In the genomic region with DNA sequence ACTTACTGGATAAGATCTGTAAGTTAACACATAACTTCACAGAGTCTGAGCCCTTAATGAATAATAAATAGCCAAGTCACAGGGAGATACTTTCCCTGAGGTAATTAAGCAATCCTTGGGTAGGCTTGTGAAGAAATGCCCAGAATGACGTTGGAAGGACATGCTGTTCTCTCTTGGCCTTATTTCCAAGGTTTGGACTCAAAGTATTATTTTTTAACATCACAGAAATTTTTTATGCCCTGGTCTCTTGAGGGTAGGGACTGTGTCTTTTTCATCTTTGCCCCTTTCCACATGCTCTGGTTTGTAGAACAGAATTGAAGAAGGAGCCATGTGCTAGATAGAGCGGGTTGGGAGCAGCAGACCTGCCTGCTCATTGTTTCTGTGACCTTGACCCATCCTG, we compare ENCODE assay signal across 16 cellular contexts. TPM values are rescaled to one million over a fixed set of nuclear protein-coding genes. Genes with fewer than 3 reads are reported as not detected.
DNase-seq lines count a peak whose midpoint lies in the region; TF ChIP-seq lines count a peak whose summit lies in the region.
"Had no signal": no experiment of that assay in that cellular context is flagged by ENCODE, and none has a peak within 500 bp of the region (broad histone marks: within the 10 kb centered on the region; RNA-seq: fewer than 3 reads in every experiment).

No MANE protein-coding gene starts in this region.

- TF ChIP-seq CTCF in cardiac fibroblast (IDR thresholded peaks at IDR 0.05; ENCODE audit: low read depth, low read length) (no peak), fibroblast of pulmonary artery (IDR thresholded peaks at IDR 0.05; ENCODE audit: low read length, missing control alignments) (no peak), SK-N-SH (IDR thresholded peaks at IDR 0.05) (no peak)

- WGBS in SK-N-SH (ENCODE audit: low lambda C conversion rate), result 26% methylated on average over 2 of the region's 2 CpGs

- no peaks in the 10 kb centered on the region for H3K9me3 ChIP-seq in subcutaneous abdominal adipose tissue (ENCODE audit: control insufficient read depth in 5 of 5, low read length in 5 of 5)
- no peaks in the 10 kb centered on the region for H3K9me3 ChIP-seq in SK-N-SH
- H3K9me3 ChIP-seq: BE2C had no signal

- H3K4me3 Mint-ChIP-seq in activated T-helper 1 cell treated with anti-CD3 and anti-CD28 coated beads, Interleukin-12 subunit alpha, Interleukin-12 subunit beta, Interleukin-2, Interleukin-4 antibody, amounts not matched to agents 30 ng/mL and 10 ng/mL and 1 ng/mL, durations not matched to agents 14 hours and 24 hours and 36 hours, result no peak overlapping the region
- H3K4me3 Mint-ChIP-seq: CD8-positive, alpha-beta memory T cell had no signal

- no peaks in the 10 kb centered on the region for H4K20me1 ChIP-seq in SK-N-SH (ENCODE audit: insufficient read depth)

- TF ChIP-seq EP300 in SK-N-SH (IDR thresholded peaks at IDR 0.05; ENCODE audit: borderline replicate concordance in 1 of 2, low read depth in 1 of 2, low read length in 1 of 2), result no peak

- no peaks in the 10 kb centered on the region for H3F3A ChIP-seq in SK-N-SH (replicated peaks; ENCODE audit: insufficient read depth)

- peak overlapping the region; percentile 69 for H3K27ac ChIP-seq in subcutaneous abdominal adipose tissue (ENCODE audit: low read depth, low read length)
- H3K27ac ChIP-seq in SK-N-SH (ENCODE audit: low read depth in 2 of 2, low read length in 1 of 2), result no peak overlapping the region
- no peak overlapping the region for H3K27ac ChIP-seq in caudate nucleus (ENCODE audit: low read depth, low read length)
- H3K27ac ChIP-seq: PC-9 had no signal

- H3K4me3 ChIP-seq in cardiac fibroblast (replicated peaks in 1 of 2; ENCODE audit: low read depth in 2 of 2, low read length in 2 of 2) (no peak overlapping the region), fibroblast of pulmonary artery (replicated peaks; ENCODE audit: low read depth, low read length) (no peak overlapping the region), subcutaneous abdominal adipose tissue (ENCODE audit: low read depth in 1 of 5, low read length in 5 of 5) (no peak overlapping the region), SK-N-SH (ENCODE audit: low read depth in 2 of 2, low read length in 1 of 2) (no peak overlapping the region)
- H3K4me3 ChIP-seq: PC-9 had no signal

- H3K27ac Mint-ChIP-seq in activated T-helper 1 cell treated with anti-CD3 and anti-CD28 coated beads, Interleukin-12 subunit alpha, Interleukin-12 subunit beta, Interleukin-2, Interleukin-4 antibody, amounts not matched to agents 30 ng/mL and 10 ng/mL and 1 ng/mL, durations not matched to agents 14 hours and 24 hours and 36 hours, result no peak overlapping the region

- CTCF ChIA-PET in SK-N-SH (lab: Yijun Ruan, JAX), result interaction anchor here (4.4 to 8.2 kb wide), 2 partner anchors 12 to 36 kb away, joined by 26 to 41 read pairs; no protein-coding TSS in a partner anchor

- no peaks in the 10 kb centered on the region for H3K79me2 ChIP-seq in SK-N-SH (ENCODE audit: insufficient read depth)

- no peaks in the 10 kb centered on the region for H3K36me3 ChIP-seq in subcutaneous abdominal adipose tissue (ENCODE audit: control insufficient read depth in 5 of 5, insufficient read depth in 5 of 5, low read length in 5 of 5)
- no peaks in the 10 kb centered on the region for H3K36me3 ChIP-seq in SK-N-SH (replicated peaks in 1 of 2; ENCODE audit: control insufficient read depth in 1 of 2, insufficient read depth in 2 of 2, low read length in 1 of 2)
- H3K36me3 ChIP-seq: BE2C had no signal

- H3K9ac ChIP-seq in subcutaneous abdominal adipose tissue (ENCODE audit: low read length in 5 of 5) (peak overlapping the region in 1 of 5 donors; percentile 16), SK-N-SH (no peak overlapping the region)

- H3K27me3 Mint-ChIP-seq in activated T-helper 1 cell treated with anti-CD3 and anti-CD28 coated beads, Interleukin-12 subunit alpha, Interleukin-12 subunit beta, Interleukin-2, Interleukin-4 antibody, amounts not matched to agents 30 ng/mL and 10 ng/mL and 1 ng/mL, durations not matched to agents 14 hours and 24 hours and 36 hours (ENCODE audit: insufficient read depth), result peaks cover 5% of the 10 kb centered on the region

- H3K4me1 ChIP-seq in subcutaneous abdominal adipose tissue (ENCODE audit: control insufficient read depth in 5 of 5, insufficient read depth in 5 of 5, low read length in 5 of 5) (peaks cover 0 to 51% (median 35%) of the 10 kb centered on the region in 5 donors), SK-N-SH (ENCODE audit: control insufficient read depth in 1 of 2, insufficient read depth in 2 of 2, low read depth in 1 of 2, low read length in 1 of 2) (no peaks in the 10 kb centered on the region; a peak in 1 of 4 replicates)
- H3K4me1 ChIP-seq: BE2C had no signal

- POLR2A ChIA-PET in SK-N-SH (lab: Yijun Ruan, JAX), result no interaction called here

- H3K4me1 Mint-ChIP-seq in activated T-helper 1 cell treated with anti-CD3 and anti-CD28 coated beads, Interleukin-12 subunit alpha, Interleukin-12 subunit beta, Interleukin-2, Interleukin-4 antibody, amounts not matched to agents 30 ng/mL and 10 ng/mL and 1 ng/mL, durations not matched to agents 14 hours and 24 hours and 36 hours (ENCODE audit: low read depth), result peaks cover 7% of the 10 kb centered on the region
- H3K4me1 Mint-ChIP-seq: CD8-positive, alpha-beta memory T cell had no signal

- H3K36me3 Mint-ChIP-seq in activated T-helper 1 cell treated with anti-CD3 and anti-CD28 coated beads, Interleukin-12 subunit alpha, Interleukin-12 subunit beta, Interleukin-2, Interleukin-4 antibody, amounts not matched to agents 30 ng/mL and 10 ng/mL and 1 ng/mL, durations not matched to agents 14 hours and 24 hours and 36 hours (ENCODE audit: low read depth), result no peaks in the 10 kb centered on the region

- no peaks in the 10 kb centered on the region for H3K9me2 ChIP-seq in SK-N-SH

- no peak for TF ChIP-seq RAD21 in SK-N-SH (IDR thresholded peaks at IDR 0.05; ENCODE audit: low read length)

- intact Hi-C loops in activated T-helper 1 cell treated with anti-CD3 and anti-CD28 coated beads, Interleukin-12 subunit alpha, Interleukin-12 subunit beta, Interleukin-2, Interleukin-4 antibody, amounts not matched to agents 30 ng/mL and 10 ng/mL and 1 ng/mL, durations not matched to agents 14 hours and 24 hours and 36 hours (cut with micrococcal nuclease), result no loop called here

- H2AFZ ChIP-seq in SK-N-SH (ENCODE audit: low read depth), result no peak overlapping the region
- H2AFZ ChIP-seq: PC-9 had no signal

- H3K27me3 ChIP-seq in subcutaneous abdominal adipose tissue (ENCODE audit: control insufficient read depth in 5 of 5, insufficient read depth in 4 of 5, low read length in 5 of 5), result no peaks in the 10 kb centered on the region
- peaks cover 14% of the 10 kb centered on the region; the same call in 1 of the 2 replicates for H3K27me3 ChIP-seq in SK-N-SH (ENCODE audit: insufficient read depth)

- no peaks in the 10 kb centered on the region for H3K9me3 Mint-ChIP-seq in activated T-helper 1 cell treated with anti-CD3 and anti-CD28 coated beads, Interleukin-12 subunit alpha, Interleukin-12 subunit beta, Interleukin-2, Interleukin-4 antibody, amounts not matched to agents 30 ng/mL and 10 ng/mL and 1 ng/mL, durations not matched to agents 14 hours and 24 hours and 36 hours
- H3K9me3 Mint-ChIP-seq: CD8-positive, alpha-beta memory T cell had no signal

- H3K4me2 ChIP-seq in SK-N-SH, result no peak overlapping the region
- H3K4me2 ChIP-seq: PC-9 had no signal

- DNase-seq in cardiac fibroblast (ENCODE audit: low read depth in 2 of 2) (peak; percentile 40 to 49), fibroblast of pulmonary artery (ENCODE audit: low read depth) (peak; percentile 26), iris pigment epithelial cell (ENCODE audit: low read depth) (peak; percentile 53), SK-N-SH (no peak), NCI-H510A treated with DMSO at 0.1 percent for 48 hours (lab: John Stamatoyannopoulos, UW) (no peak), caudate nucleus (lab: John Stamatoyannopoulos, UW) (no peak)
- DNase-seq in activated T-helper 1 cell treated with anti-CD3 and anti-CD28 coated beads, Interleukin-12 subunit alpha, Interleukin-12 subunit beta, Interleukin-2, Interleukin-4 antibody, amounts not matched to agents 30 ng/mL and 10 ng/mL and 1 ng/mL, durations not matched to agents 14 hours and 24 hours and 36 hours (ENCODE audit: low spot score), result no peak
- DNase-seq: BE2C; CD8-positive, alpha-beta memory T cell; DMS 273 treated with DMSO at 0.1 percent for 48 hours; NCI-H1048; NCI-H2107; NCI-H345; PC-9 had no signal

TF ChIP-seq in SK-N-SH, 30 proteins besides CTCF, POLR2A, EP300 and RAD21 (continues in another document):
- TF ChIP-seq FOXM1 (IDR thresholded peaks at IDR 0.05; ENCODE audit: low read depth), result no peak
- TF ChIP-seq TAF1 (IDR thresholded peaks at IDR 0.05; ENCODE audit: borderline replicate concordance, low read depth, low read length), result no peak
- no peak for TF ChIP-seq RFX5 (IDR thresholded peaks at IDR 0.05; ENCODE audit: low read length)
- TF ChIP-seq SMC3 (IDR thresholded peaks at IDR 0.05; ENCODE audit: low read depth, low read length), result no peak
- no peak for TF ChIP-seq RCOR1 (IDR thresholded peaks at IDR 0.05; ENCODE audit: low read length)
- no peak for TF ChIP-seq FOXJ3 (CRISPR knock-in tag; IDR thresholded peaks at IDR 0.05)
- TF ChIP-seq NRF1 (IDR thresholded peaks at IDR 0.05; ENCODE audit: low read depth, low read length), result no peak
- no peak for TF ChIP-seq CHD2 (IDR thresholded peaks at IDR 0.05; ENCODE audit: low read length, partially characterized antibody)

RNA-seq across cellular contexts. Expression of gene LAMTOR5, which starts 17.2 kb away (rescaled TPM):
- total RNA-seq in activated T-helper 1 cell treated with anti-CD3 and anti-CD28 coated beads, Interleukin-12 subunit alpha, Interleukin-12 subunit beta, Interleukin-2, Interleukin-4 antibody, amounts not matched to agents 30 ng/mL and 10 ng/mL and 1 ng/mL, durations not matched to agents 14 hours and 24 hours and 36 hours, result 163 and 184 TPM in 2 replicates
- polyA plus RNA-seq in SK-N-SH (2012; rRNA removed), result 442 and 636 TPM in 2 replicates
- polyA plus RNA-seq in SK-N-SH (2012; cell fraction: cytosol; rRNA removed), result 477 and 520 TPM in 2 replicates
- 159 and 164 TPM in 2 replicates for polyA plus RNA-seq in SK-N-SH (2012; cell fraction: nucleus; rRNA removed)

RNA-seq across cellular contexts. Expression of gene PROK1, which starts 26.2 kb away (rescaled TPM):
- total RNA-seq in activated T-helper 1 cell treated with anti-CD3 and anti-CD28 coated beads, Interleukin-12 subunit alpha, Interleukin-12 subunit beta, Interleukin-2, Interleukin-4 antibody, amounts not matched to agents 30 ng/mL and 10 ng/mL and 1 ng/mL, durations not matched to agents 14 hours and 24 hours and 36 hours, result not detected in 2 replicates
- not detected in 2 replicates for polyA plus RNA-seq in SK-N-SH (2012; rRNA removed)
- 0.01 TPM in 1 of 2 replicates, not detected in the other for polyA plus RNA-seq in SK-N-SH (2012; cell fraction: cytosol; rRNA removed)
- polyA plus RNA-seq in SK-N-SH (2012; cell fraction: nucleus; rRNA removed), result 0.04 TPM in 1 of 2 replicates, not detected in the other
- total RNA-seq: CD8-positive, alpha-beta memory T cell; Daoy; PC-9 had no signal
- polyA plus RNA-seq: CD8-positive, alpha-beta memory T cell had no signal

RNA-seq across cellular contexts. Expression of gene SLC16A4, which starts 33.9 kb away (rescaled TPM):
- total RNA-seq in activated T-helper 1 cell treated with anti-CD3 and anti-CD28 coated beads, Interleukin-12 subunit alpha, Interleukin-12 subunit beta, Interleukin-2, Interleukin-4 antibody, amounts not matched to agents 30 ng/mL and 10 ng/mL and 1 ng/mL, durations not matched to agents 14 hours and 24 hours and 36 hours, result 0.16 and 0.39 TPM in 2 replicates
- polyA plus RNA-seq in SK-N-SH (2012; rRNA removed), result 3.0 and 5.2 TPM in 2 replicates
- polyA plus RNA-seq in SK-N-SH (2012; cell fraction: cytosol; rRNA removed), result 5.5 and 5.8 TPM in 2 replicates
- polyA plus RNA-seq in SK-N-SH (2012; cell fraction: nucleus; rRNA removed), result 1.4 and 3.2 TPM in 2 replicates

Comparison
In these comparisons a context has a peak if more than half of its experiments do, and no peak if none do; other contexts are left out.
1. DNase-seq: peak in cardiac fibroblast (2 of 2), fibroblast of pulmonary artery (single experiment) and iris pigment epithelial cell (single experiment); none in activated T-helper 1 cell treated with anti-CD3 and anti-CD28 coated beads, Interleukin-12 subunit alpha, Interleukin-12 subunit beta, Interleukin-2, Interleukin-4 antibody, amounts not matched to agents 30 ng/mL and 10 ng/mL and 1 ng/mL, durations not matched to agents 14 hours and 24 hours and 36 hours (single experiment), SK-N-SH (single experiment), NCI-H510A treated with DMSO at 0.1 percent for 48 hours (single experiment) and caudate nucleus (0 of 61).